15 cellular contexts compared by ENCODE assay signal in the genomic region with DNA sequence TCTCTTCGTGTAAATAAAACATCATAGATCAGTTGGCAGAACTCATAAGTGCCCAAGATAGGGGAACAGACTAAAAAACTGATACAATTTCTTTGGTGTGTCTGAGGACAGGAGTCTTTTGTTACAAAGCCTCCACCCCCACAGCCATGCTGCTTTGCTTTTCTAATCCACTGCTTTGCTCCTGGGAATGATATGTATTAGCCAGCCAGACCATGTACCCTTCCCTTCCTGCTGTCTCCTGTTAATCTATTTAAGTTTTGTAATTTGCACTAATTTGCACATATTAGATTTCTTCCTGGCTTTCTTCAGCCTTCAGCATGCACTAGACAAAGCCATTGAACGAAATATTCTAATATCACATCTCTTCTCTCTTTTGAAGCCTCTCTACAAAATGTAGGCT.
DNase-seq lines count a peak whose midpoint lies in the region; ATAC-seq, FAIRE-seq and TF ChIP-seq lines count a peak whose summit lies in the region.
"Had no signal": no experiment of that assay in that cellular context is flagged by ENCODE, and none has a peak within 500 bp of the region (broad histone marks: within the 10 kb centered on the region; RNA-seq: fewer than 3 reads in every experiment).

No MANE protein-coding gene starts in this region.

- intact Hi-C loops in testis (cut with DNase I; ENCODE audit: low total_unique reads): no loop called here
- intact Hi-C loops in Calu3 (cut with micrococcal nuclease; ENCODE audit: unreplicated experiment): no loop called here

- FAIRE-seq in D721Med (lab: Jason Lieb, UNC): peak; percentile 71
- no peak for FAIRE-seq in H1 (lab: Jason Lieb, UNC)
- FAIRE-seq: A204.1 had no signal

- H3K27ac ChIP-seq in H1 (ENCODE audit: low read depth, low read length) (0 out of 2 replicates have a peak overlapping the region, but pooled peaks have one; percentile 14), testis (no peak overlapping the region)
- H3K27ac ChIP-seq: C4-2B, GM23248 had no signal

- no peak overlapping the region for H2BK120ac ChIP-seq in H1 (replicated peaks; ENCODE audit: low read depth, low read length)

- no peak overlapping the region for H2BK12ac ChIP-seq in H1 (ENCODE audit: low read depth, low read length)

- H2BK20ac ChIP-seq in H1 (ENCODE audit: low read length): no peak overlapping the region

- no peaks in the 10 kb centered on the region for H3K4me1 ChIP-seq in H1 (replicated peaks in 1 of 4; ENCODE audit: control insufficient read depth in 3 of 4, insufficient read depth in 4 of 4, low read length in 3 of 4)
- H3K4me1 ChIP-seq in testis: no peaks in the 10 kb centered on the region

- H3K4ac ChIP-seq in H1 (replicated peaks; ENCODE audit: insufficient read length, low read depth, low read length): no peak overlapping the region

- ATAC-seq in HG02852 (IDR thresholded peaks at IDR 0.05; ENCODE audit: unreplicated experiment) (no peak), GM18907 (IDR thresholded peaks at IDR 0.05; ENCODE audit: unreplicated experiment) (no peak)

- no peak overlapping the region for H3K56ac ChIP-seq in H1 (replicated peaks; ENCODE audit: insufficient read length, low read depth, low read length)

- H4K8ac ChIP-seq in H1 (ENCODE audit: extremely low read depth, insufficient read depth, low read length): no peak overlapping the region

- H4K5ac ChIP-seq in H1 (ENCODE audit: insufficient read length, low read depth, low read length): no peak overlapping the region

- H3K36me3 Mint-ChIP-seq in Calu3 (ENCODE audit: insufficient read depth, unreplicated experiment): no peaks in the 10 kb centered on the region
- H3K36me3 Mint-ChIP-seq: CD4-positive, alpha-beta memory T cell had no signal

- no peak for TF ChIP-seq EP300 in H1 (IDR thresholded peaks at IDR 0.05; ENCODE audit: borderline replicate concordance in 1 of 2, low read depth in 2 of 2, low read length in 2 of 2)

- in situ Hi-C loops in SK-MEL-5 (cut with HindIII; ENCODE audit: low pct_unique_long_range_greater_than_20kb, low sequenced_read_pairs): no loop called here

- H3K23me2 ChIP-seq in H1 (ENCODE audit: low read depth, low read length): no peaks in the 10 kb centered on the region

- H4K91ac ChIP-seq in H1 (replicated peaks; ENCODE audit: insufficient read length, low read length): no peak overlapping the region

- H2AK5ac ChIP-seq in H1 (ENCODE audit: low read depth, low read length): no peak overlapping the region

- no peak overlapping the region for H3K18ac ChIP-seq in H1 (ENCODE audit: extremely low read depth, low read length)

- no peak overlapping the region for H3K4me3 Mint-ChIP-seq in Calu3 (ENCODE audit: low read depth, unreplicated experiment)
- H3K4me3 Mint-ChIP-seq: B cell; CD4-positive, alpha-beta memory T cell; H9; IgD-negative memory B cell had no signal

- no peaks in the 10 kb centered on the region for H4K20me1 ChIP-seq in H1 (replicated peaks in 1 of 2; ENCODE audit: control insufficient read depth in 1 of 2, insufficient read depth in 2 of 2, low read length in 2 of 2)

- H3K27me3 Mint-ChIP-seq in Calu3 (ENCODE audit: unreplicated experiment): no peaks in the 10 kb centered on the region
- H3K27me3 Mint-ChIP-seq: B cell; CD4-positive, alpha-beta memory T cell; IgD-negative memory B cell had no signal

- H3K9ac ChIP-seq in H1 (replicated peaks in 1 of 4; ENCODE audit: extremely low read depth in 1 of 4, low read depth in 3 of 4, low read length in 3 of 4): no peak overlapping the region
- H3K9ac ChIP-seq: GM23248 had no signal

- TF ChIP-seq CTCF in D721Med (IDR thresholded peaks at IDR 0.05; ENCODE audit: insufficient read depth, missing control alignments) (no peak), H1 (IDR thresholded peaks at IDR 0.05; ENCODE audit: control extremely low read depth in 1 of 3, insufficient read depth in 1 of 3, low read depth in 1 of 3, low read length in 3 of 3) (no peak), testis (IDR thresholded peaks at IDR 0.05) (no peak), Calu3 (IDR thresholded peaks at IDR 0.05; ENCODE audit: unreplicated experiment) (no peak)

- no peak overlapping the region for H3K4me2 ChIP-seq in H1 (ENCODE audit: insufficient read depth in 1 of 2, low read depth in 2 of 2, low read length in 2 of 2)

- H3K23ac ChIP-seq in H1 (ENCODE audit: insufficient read length): no peak overlapping the region

- H3K4me3 ChIP-seq in H1 (ENCODE audit: extremely low read depth in 1 of 4, insufficient read depth in 2 of 4, low read depth in 3 of 4, low read length in 4 of 4) (no peak overlapping the region), testis (no peak overlapping the region)
- H3K4me3 ChIP-seq: GM23248 had no signal

- H3K27me3 ChIP-seq in H1 (replicated peaks in 1 of 4; ENCODE audit: control insufficient read depth in 3 of 4, extremely low read depth in 1 of 4, insufficient read depth in 3 of 4, low read length in 3 of 4) (no peaks in the 10 kb centered on the region), testis (no peaks in the 10 kb centered on the region)

- no peaks in the 10 kb centered on the region for H3K79me2 ChIP-seq in H1 (ENCODE audit: control insufficient read depth in 1 of 2, insufficient read depth in 2 of 2, low read length in 2 of 2)

- CTCF ChIA-PET in H1 (lab: Charles Lee; ENCODE audit: partially characterized antibody) (interaction anchor here (1.0 kb wide), 1 partner anchor 10 kb away, joined by 3 read pairs; no protein-coding TSS in a partner anchor), Calu3 (lab: Charles Lee) (no interaction called here)

- H3K14ac ChIP-seq in H1 (ENCODE audit: insufficient read length): no peak overlapping the region

- WGBS in H1 (ENCODE audit: extremely low coverage in 1 of 2, insufficient coverage in 1 of 2, insufficient read length in 1 of 2, insufficient replicate concordance in 2 of 2, low coverage in 1 of 2, low lambda C conversion rate in 2 of 2, missing lambda C conversion rate in 1 of 2), 2 experiments: 89% methylated on average over 2 of the region's 2 CpGs; no CpG with 5 or more reads in 1 of the 2 experiments
- WGBS in testis, 2 donors: 67 to 75% methylated on average over 2 of the region's 2 CpGs

- H3K27ac Mint-ChIP-seq in Calu3 (ENCODE audit: unreplicated experiment): no peak overlapping the region
- H3K27ac Mint-ChIP-seq: B cell; CD4-positive, alpha-beta memory T cell; H9; IgD-negative memory B cell had no signal

- H2BK5ac ChIP-seq in H1 (ENCODE audit: low read depth, low read length): no peak overlapping the region

- H3K9me3 ChIP-seq in H1 (ENCODE audit: insufficient read depth in 2 of 2, low read depth in 1 of 2, low read length in 1 of 2): no peaks in the 10 kb centered on the region
- H3K9me3 ChIP-seq in testis: no peaks in the 10 kb centered on the region

- H3K36me3 ChIP-seq in H1 (ENCODE audit: control insufficient read depth in 2 of 4, insufficient read depth in 4 of 4, low read length in 3 of 4) (no peaks in the 10 kb centered on the region), testis (ENCODE audit: low read depth, missing control alignments) (no peaks in the 10 kb centered on the region)

- POLR2A ChIA-PET in H1 (lab: Charles Lee; ENCODE audit: partially characterized antibody): no interaction called here

- BruUV-seq in Calu3 (replicated peaks; lab: Mats Ljungman, UMichigan): no TSS peak

- no peaks in the 10 kb centered on the region for H3K9me3 Mint-ChIP-seq in Calu3 (ENCODE audit: low read depth, unreplicated experiment)
- H3K9me3 Mint-ChIP-seq: H9, IgD-negative memory B cell had no signal

- no peaks in the 10 kb centered on the region for H3K79me1 ChIP-seq in H1 (ENCODE audit: low read depth, low read length)

- peaks cover 9% of the 10 kb centered on the region for H3K4me1 Mint-ChIP-seq in Calu3 (ENCODE audit: low read depth, unreplicated experiment)
- H3K4me1 Mint-ChIP-seq: CD4-positive, alpha-beta memory T cell; IgD-negative memory B cell had no signal

- no peak for DNase-seq in D721Med (ENCODE audit: insufficient read length, low spot score)
- DNase-seq in SK-MEL-5 (ENCODE audit: low read depth, low spot score): peak; percentile 14
- no peak for DNase-seq in H1 (ENCODE audit: low read depth in 1 of 2, low spot score in 2 of 2)
- DNase-seq in testis: peak; percentile 69
- no peak for DNase-seq in Calu3
- DNase-seq: CD4-positive, alpha-beta memory T cell; GM23248; H9; KG1 had no signal

- H2BK15ac ChIP-seq in H1 (ENCODE audit: low read length): no peak overlapping the region

- TF ChIP-seq RAD21 in H1 (IDR thresholded peaks at IDR 0.05 in 1 of 2, conservative IDR thresholded peaks at IDR 0.05 in 1 of 2; ENCODE audit: low read depth in 2 of 2, low read length in 2 of 2): no peak

- TF ChIP-seq POLR2A in H1 (IDR thresholded peaks at IDR 0.05; ENCODE audit: control extremely low read depth in 1 of 2, low read depth in 2 of 2, low read length in 2 of 2) (no peak), testis (IDR thresholded peaks at IDR 0.05) (no peak)

- H2AFZ ChIP-seq in H1 (ENCODE audit: low read length): no peak overlapping the region
- H2AFZ ChIP-seq: GM23248 had no signal

TF ChIP-seq in H1, 55 proteins besides CTCF, POLR2A, EP300 and RAD21 (continues in another document):
- no peak for TF ChIP-seq GABPA (IDR thresholded peaks at IDR 0.05; ENCODE audit: borderline replicate concordance, insufficient read depth, low read length)

Comparison
In these comparisons a context has a peak if more than half of its experiments do, and no peak if none do; other contexts are left out.
1. DNase-seq: peak in SK-MEL-5 (single experiment) and testis (single experiment); none in D721Med (single experiment), H1 (0 of 2) and Calu3 (single experiment).